In the genomic region with DNA sequence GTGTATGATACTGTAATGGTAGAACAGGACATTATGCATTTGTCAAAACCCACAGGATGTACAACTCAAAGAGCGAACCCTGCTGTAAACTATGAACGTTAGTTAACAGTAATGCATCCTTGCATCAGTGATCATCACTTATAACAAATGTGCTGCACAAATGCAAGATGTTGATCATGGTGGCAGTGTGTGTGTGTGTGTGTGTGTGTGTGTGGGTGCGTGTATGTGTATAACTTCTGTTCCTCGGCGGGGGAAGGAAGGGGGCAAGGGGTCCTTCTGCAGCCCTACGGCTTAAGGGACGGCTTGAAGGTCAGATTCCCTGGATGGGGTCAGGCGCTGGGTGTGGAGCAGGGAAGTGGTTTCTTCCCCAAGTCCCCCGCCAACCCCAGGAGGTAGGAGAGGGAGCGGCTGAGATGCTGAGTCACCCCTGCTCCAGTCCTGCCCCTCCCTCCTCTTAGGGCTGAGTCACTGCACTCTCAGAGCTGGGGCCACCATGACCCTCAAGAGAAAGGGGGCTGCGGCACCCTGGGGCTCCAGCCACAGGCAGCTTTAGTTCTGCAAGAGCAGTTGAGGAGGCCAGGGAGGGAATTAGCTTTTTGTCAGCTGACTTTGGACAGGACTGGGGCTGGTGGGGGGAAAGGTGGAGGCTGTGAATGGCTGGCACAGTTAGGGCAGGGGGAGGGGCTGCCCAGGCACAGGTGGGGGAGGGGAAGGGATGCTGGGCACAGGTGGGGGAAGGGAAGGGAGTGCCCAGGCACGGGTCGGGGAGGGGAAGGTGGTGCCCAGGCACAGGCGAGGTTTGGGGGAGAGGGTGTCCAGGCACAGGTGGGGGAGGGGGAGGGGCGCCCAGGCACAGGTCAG, we compare ENCODE assay signal across 8 cellular contexts. TPM values are rescaled to one million over a fixed set of nuclear protein-coding genes. Genes with fewer than 3 reads are reported as not detected.
DNase-seq lines count a peak whose midpoint lies in the region; ATAC-seq and TF ChIP-seq lines count a peak whose summit lies in the region.

No MANE protein-coding gene starts in this region.

- TF ChIP-seq CTCF in fibroblast of the aortic adventitia (IDR thresholded peaks at IDR 0.05; ENCODE audit: insufficient read depth, low read length) = no peak

- no peak overlapping the region for H3K4me3 ChIP-seq in NT2/D1 (ENCODE audit: insufficient read length, low read depth)
- H3K4me3 ChIP-seq in fibroblast of the aortic adventitia (ENCODE audit: low read depth, low read length) = peak overlapping the region; percentile 25

- peaks cover 9% of the 10 kb centered on the region for H3K4me1 ChIP-seq in NT2/D1 (ENCODE audit: insufficient read depth, insufficient read length)

- 0 out of 2 replicates have a peak, but pooled peaks cover 4% of the 10 kb centered on the region for H3K9me3 ChIP-seq in NT2/D1 (ENCODE audit: insufficient read depth, low read length)

- no peak for ATAC-seq in HG02884 (IDR thresholded peaks at IDR 0.05; ENCODE audit: unreplicated experiment)
- no peak for ATAC-seq in HG03095 (IDR thresholded peaks at IDR 0.05; ENCODE audit: unreplicated experiment)

- H3K27me3 ChIP-seq in NT2/D1 (ENCODE audit: insufficient read depth, insufficient read length) = no peaks in the 10 kb centered on the region

- H3K9ac ChIP-seq in NT2/D1 (ENCODE audit: insufficient read length, low read depth) = peak overlapping the region; percentile 57

- H3K36me3 ChIP-seq in NT2/D1 (ENCODE audit: insufficient read depth, insufficient read length, low read length) = no peaks in the 10 kb centered on the region

- peak; percentile 96 for DNase-seq in GM03348 (ENCODE audit: low spot score)
- DNase-seq in NT2/D1 (ENCODE audit: low read depth, low spot score) = peak; percentile 76
- DNase-seq in activated T-cell treated with anti-CD3 and anti-CD28 coated beads, Interleukin-2, amount 50 U/mL, for 48 hours = peak; percentile 71 to 77
- peak; percentile 88 for DNase-seq in fibroblast of the aortic adventitia (ENCODE audit: low read depth)
- DNase-seq in putamen (ENCODE audit: low spot score) = peak; percentile 63
- DNase-seq in NCI-H526 (lab: John Stamatoyannopoulos, UW) = no peak

RNA-seq across cellular contexts. Expression of gene CTSD, which starts 8.8 kb away (rescaled TPM):
- total RNA-seq in fibroblast of the aortic adventitia (ENCODE audit: low replicate concordance) = 184 and 221 TPM in 2 replicates

RNA-seq across cellular contexts. Expression of gene IFITM10, which starts 22.1 kb away (rescaled TPM):
- 2.2 and 5.9 TPM in 2 replicates for total RNA-seq in fibroblast of the aortic adventitia (ENCODE audit: low replicate concordance)

Comparison
In these comparisons a context has a peak if more than half of its experiments do, and no peak if none do; other contexts are left out.
1. DNase-seq: peak in GM03348 (single experiment), NT2/D1 (single experiment), activated T-cell treated with anti-CD3 and anti-CD28 coated beads, Interleukin-2, amount 50 U/mL, for 48 hours (2 of 2), fibroblast of the aortic adventitia (single experiment) and putamen (single experiment); none in NCI-H526 (0 of 2).